ENCODE assay signal across 9 cellular contexts in the genomic region with DNA sequence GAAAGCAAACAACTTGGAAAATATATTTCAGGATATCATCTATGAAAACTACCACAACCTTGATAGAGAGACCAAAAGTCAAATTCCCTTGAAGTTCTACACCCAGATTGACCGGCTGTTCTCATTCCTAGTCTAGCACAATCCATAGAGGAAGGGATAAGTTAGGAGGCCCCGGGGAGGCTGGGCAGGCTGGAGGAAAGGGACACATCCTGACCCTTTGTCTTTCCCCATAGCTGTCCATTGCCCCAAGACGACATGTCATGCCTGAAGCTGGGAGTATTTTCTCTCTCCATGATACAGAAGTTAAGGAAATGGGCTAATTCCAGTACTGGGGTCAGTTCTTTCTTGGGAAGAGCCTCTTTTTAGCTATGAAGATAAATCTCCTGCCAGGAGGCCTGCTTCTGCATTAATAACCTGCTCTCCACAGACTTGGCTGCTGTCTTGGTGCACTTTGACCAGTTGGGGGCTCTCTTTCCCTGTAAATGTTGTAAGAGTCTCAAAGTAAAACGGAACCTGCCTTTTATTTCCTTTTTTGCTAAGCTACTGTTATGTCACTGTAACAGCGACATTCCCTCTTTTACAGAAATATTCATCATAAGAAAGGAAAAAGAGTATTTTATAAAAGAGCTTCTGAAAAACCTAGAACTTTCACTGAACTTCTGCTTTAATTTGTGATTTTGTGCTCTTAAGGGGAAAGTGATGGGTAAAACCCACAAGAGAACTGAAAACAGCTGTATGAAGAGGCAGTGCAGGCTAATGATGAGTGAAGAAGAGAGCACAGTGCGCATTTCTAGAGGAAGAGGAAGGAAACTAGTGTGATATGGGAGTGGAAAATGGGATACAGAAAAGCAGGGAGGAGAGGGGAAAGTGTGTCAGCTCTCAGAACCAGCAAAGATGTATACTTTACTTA. TPM values are rescaled to one million over a fixed set of nuclear protein-coding genes. Genes with fewer than 3 reads are reported as not detected.
A peak's percentile ranks its signal among the peaks of the same experiment; 100 is the strongest.
DNase-seq lines count a peak whose midpoint lies in the region; ATAC-seq and TF ChIP-seq lines count a peak whose summit lies in the region.
"Not testable (repeated sequence)": the region's sequence is repeated elsewhere in the genome, so short reads cannot be mapped to it uniquely, and the experiment has no call there.
"Had no signal": no experiment of that assay in that cellular context is flagged by ENCODE, and none has a peak within 500 bp of the region (broad histone marks: within the 10 kb centered on the region; RNA-seq: fewer than 3 reads in every experiment).

No MANE protein-coding gene starts in this region.

- not testable (repeated sequence) for H3K9me3 ChIP-seq in thoracic aorta

- not testable (repeated sequence) for DNase-seq in GM06990 (ENCODE audit: extremely low read depth, insufficient read length); thoracic aorta (ENCODE audit: low spot score)
- peak; percentile 34 for DNase-seq in NCI-H82 (lab: John Stamatoyannopoulos, UW)
- DNase-seq in activated CD8-positive, alpha-beta memory T cell treated with anti-CD3 and anti-CD28 coated beads, Interleukin-2, amount 50 U/mL, for 1 hour (ENCODE audit: extremely low read depth), result peak; percentile 12
- peak; percentile 56 for DNase-seq in endothelial cell (ENCODE audit: low spot score)
- peak; percentile 34 to 35 for DNase-seq in memory B cell (ENCODE audit: low spot score in 2 of 2)

- H3K27ac Mint-ChIP-seq in endothelial cell (ENCODE audit: unreplicated experiment), result peak overlapping the region; percentile 42
- not testable (repeated sequence) for H3K27ac Mint-ChIP-seq in memory B cell

- H3K4me1 Mint-ChIP-seq in endothelial cell (ENCODE audit: unreplicated experiment); memory B cell: not testable (repeated sequence)

- ATAC-seq in GM21447 (IDR thresholded peaks at IDR 0.05; ENCODE audit: unreplicated experiment) (peak; percentile 97), HG03175 (IDR thresholded peaks at IDR 0.05; ENCODE audit: unreplicated experiment) (peak; percentile 89), memory B cell (ENCODE audit: low read depth) (peak; percentile 95)
- ATAC-seq in thoracic aorta (ENCODE audit: insufficient number of reproducible peaks, low FRiP score, low read depth), result not testable (repeated sequence)

- TF ChIP-seq CTCF in GM06990 (IDR thresholded peaks at IDR 0.05; ENCODE audit: insufficient read depth, low read length, poor library complexity, severe bottlenecking), result peak; percentile 67
- peak; percentile 46 for TF ChIP-seq CTCF in endothelial cell (IDR thresholded peaks at IDR 0.05; ENCODE audit: unreplicated experiment)
- not testable (repeated sequence) for TF ChIP-seq CTCF in thoracic aorta (IDR thresholded peaks at IDR 0.05)

- H3K36me3 ChIP-seq in GM06990 (ENCODE audit: control insufficient read depth, insufficient read depth, low read length); thoracic aorta: not testable (repeated sequence)

- H3K27ac ChIP-seq in thoracic aorta, result not testable (repeated sequence)

- H3K27me3 ChIP-seq in GM06990 (replicated peaks; ENCODE audit: control insufficient read depth, insufficient read depth, low read length); thoracic aorta (replicated peaks; ENCODE audit: insufficient read depth): not testable (repeated sequence)

- H3K36me3 Mint-ChIP-seq in endothelial cell (ENCODE audit: low read depth, unreplicated experiment); memory B cell: not testable (repeated sequence)

- not testable (repeated sequence) for H3K27me3 Mint-ChIP-seq in endothelial cell (ENCODE audit: unreplicated experiment); memory B cell

- H3K4me1 ChIP-seq in thoracic aorta (ENCODE audit: control insufficient read depth in 1 of 2, low read depth in 2 of 2), result not testable (repeated sequence)

- not testable (repeated sequence) for H3K4me3 ChIP-seq in GM06990 (replicated peaks; ENCODE audit: low read depth, low read length)
- H3K4me3 ChIP-seq in thoracic aorta, result peak overlapping the region; percentile 38

- not testable (repeated sequence) for H3K4me3 Mint-ChIP-seq in endothelial cell (ENCODE audit: unreplicated experiment)
- peak overlapping the region; percentile 44 for H3K4me3 Mint-ChIP-seq in memory B cell

- H3K9me3 Mint-ChIP-seq in endothelial cell (ENCODE audit: unreplicated experiment); memory B cell: not testable (repeated sequence)

RNA-seq across cellular contexts. Expression of a gene that starts 6.9 kb away (rescaled TPM):
- not detected for total RNA-seq in endothelial cell (ENCODE audit: unreplicated experiment)
- not detected for total RNA-seq in thoracic aorta
- total RNA-seq: Peyer's patch had no signal

RNA-seq across cellular contexts. Expression of a gene that starts 7.7 kb away (rescaled TPM):
- total RNA-seq in endothelial cell (ENCODE audit: unreplicated experiment), result not detected
- not detected for total RNA-seq in thoracic aorta
- total RNA-seq: Peyer's patch had no signal

RNA-seq across cellular contexts. Expression of a gene that starts 11.8 kb away (rescaled TPM):
- total RNA-seq in endothelial cell (ENCODE audit: unreplicated experiment) (not detected), thoracic aorta (not detected)
- total RNA-seq: Peyer's patch had no signal

RNA-seq across cellular contexts. Expression of a gene that starts 22.0 kb away (rescaled TPM):
- total RNA-seq in endothelial cell (ENCODE audit: unreplicated experiment), result not detected
- total RNA-seq in thoracic aorta, result not detected
- total RNA-seq: Peyer's patch had no signal

RNA-seq across cellular contexts. Expression of a gene that starts 28.7 kb away (rescaled TPM):
- total RNA-seq in endothelial cell (ENCODE audit: unreplicated experiment) (not detected), thoracic aorta (not detected)
- total RNA-seq: Peyer's patch had no signal
